Comparison of ENCODE assay signal across 21 cellular contexts in the genomic region with DNA sequence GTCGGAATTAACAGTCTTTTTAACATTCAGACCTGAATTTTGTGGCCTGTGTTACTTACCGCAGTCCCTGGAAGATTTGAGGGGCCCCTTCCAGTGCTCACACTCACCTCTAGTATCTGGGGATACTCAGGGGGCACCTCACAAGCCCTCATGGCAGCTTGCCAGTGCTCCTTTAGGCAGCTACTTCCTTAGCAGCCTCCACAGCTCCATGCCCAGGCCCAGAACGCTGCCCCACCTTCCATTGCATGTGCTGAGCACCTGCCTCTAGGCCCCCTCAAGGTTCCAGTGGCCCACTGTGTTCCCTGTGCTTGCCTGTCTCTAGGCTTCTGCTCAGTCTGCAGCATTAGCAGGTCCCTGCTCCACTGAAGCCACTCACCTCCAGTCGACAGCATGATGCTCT. TPM values are rescaled to one million over a fixed set of nuclear protein-coding genes. Genes with fewer than 3 reads are reported as not detected.
DNase-seq lines count a peak whose midpoint lies in the region; ATAC-seq, FAIRE-seq and TF ChIP-seq lines count a peak whose summit lies in the region.
"Had no signal": no experiment of that assay in that cellular context is flagged by ENCODE, and none has a peak within 500 bp of the region (broad histone marks: within the 10 kb centered on the region; RNA-seq: fewer than 3 reads in every experiment).

No MANE protein-coding gene starts in this region.

- H3K79me2 ChIP-seq in keratinocyte (ENCODE audit: control insufficient read depth, insufficient read depth, low read length): no peaks in the 10 kb centered on the region

- H3K4me2 ChIP-seq in keratinocyte (ENCODE audit: control insufficient read depth, extremely low read depth, insufficient read depth, low read depth, low read length): no peak overlapping the region
- H3K4me2 ChIP-seq: GM23338 had no signal

- H3K27ac Mint-ChIP-seq in type B pancreatic cell: no peak overlapping the region
- H3K27ac Mint-ChIP-seq: CD4-positive, alpha-beta memory T cell; GM23338 had no signal

- no peaks in the 10 kb centered on the region for H3K27me3 ChIP-seq in RWPE2 (ENCODE audit: insufficient read depth, poor library complexity, severe bottlenecking)
- no peaks in the 10 kb centered on the region for H3K27me3 ChIP-seq in keratinocyte (ENCODE audit: control insufficient read depth, extremely low read depth, insufficient read depth, low read length)

- intact Hi-C loops in sciatic nerve (cut with DNase I): no loop called here

- TF ChIP-seq CTCF in RWPE2 (IDR thresholded peaks at IDR 0.05; ENCODE audit: poor library complexity, severe bottlenecking) (no peak), keratinocyte (optimal IDR thresholded peaks at IDR 0.05 in 1 of 3, IDR thresholded peaks at IDR 0.05 in 1 of 3, conservative IDR thresholded peaks at IDR 0.05 in 1 of 3; ENCODE audit: extremely low read depth in 1 of 3, insufficient read depth in 2 of 3, low read length in 3 of 3) (no peak), type B pancreatic cell (conservative IDR thresholded peaks at IDR 0.05) (no peak)

- no peak overlapping the region for H3K4me3 ChIP-seq in RWPE2 (ENCODE audit: severe bottlenecking)
- H3K4me3 ChIP-seq in keratinocyte (ENCODE audit: control insufficient read depth in 2 of 3, extremely low read depth in 1 of 3, insufficient read depth in 2 of 3, low read depth in 1 of 3, low read length in 3 of 3): no peak overlapping the region
- H3K4me3 ChIP-seq: GM23338, HAP-1 had no signal

- H3K27ac ChIP-seq in RWPE2 (ENCODE audit: poor library complexity, severe bottlenecking) (peak overlapping the region; percentile 89), epithelial cell of prostate (peak overlapping the region; percentile 91), keratinocyte (ENCODE audit: control insufficient read depth, insufficient read depth, low read length) (peak overlapping the region; percentile 93)

- H3K36me3 Mint-ChIP-seq in type B pancreatic cell: no peaks in the 10 kb centered on the region

- H3K4me3 Mint-ChIP-seq in type B pancreatic cell: no peak overlapping the region
- H3K4me3 Mint-ChIP-seq: CD4-positive, alpha-beta memory T cell; GM23338; HFFc6 had no signal

- H3K9me1 ChIP-seq in keratinocyte (ENCODE audit: control insufficient read depth, extremely low read depth, insufficient read depth, low read length): no peaks in the 10 kb centered on the region

- H3K9me3 ChIP-seq in RWPE2 (ENCODE audit: severe bottlenecking) (peaks cover 18% of the 10 kb centered on the region), keratinocyte (ENCODE audit: control insufficient read depth, low read depth, low read length) (peaks cover 15% of the 10 kb centered on the region)

- no peak overlapping the region for H2AFZ ChIP-seq in keratinocyte (ENCODE audit: control insufficient read depth, low read length)
- H2AFZ ChIP-seq: GM23338 had no signal

- no peak for FAIRE-seq in keratinocyte (lab: Jason Lieb, UNC)
- FAIRE-seq: GM12891, H54 had no signal

- H3K9ac ChIP-seq in keratinocyte (ENCODE audit: control insufficient read depth, extremely low read depth, insufficient read depth, low read length): no peak overlapping the region

- H3K4me1 Mint-ChIP-seq in type B pancreatic cell (ENCODE audit: unreplicated experiment): no peaks in the 10 kb centered on the region
- H3K4me1 Mint-ChIP-seq: GM23338 had no signal

- H3K36me3 ChIP-seq in RWPE2 (ENCODE audit: low read depth): no peaks in the 10 kb centered on the region
- no peaks in the 10 kb centered on the region for H3K36me3 ChIP-seq in keratinocyte (ENCODE audit: control insufficient read depth in 2 of 2, extremely low read depth in 1 of 2, insufficient read depth in 2 of 2, low read length in 2 of 2)
- H3K36me3 ChIP-seq: HAP-1 had no signal

- H3K27me3 Mint-ChIP-seq in type B pancreatic cell: no peaks in the 10 kb centered on the region

- dilution Hi-C loops in keratinocyte (cut with MboI; ENCODE audit: extremely low pct_ligation_motif_present, low sequenced_read_pairs): no loop called here

- peaks cover 12% of the 10 kb centered on the region for H3K4me1 ChIP-seq in RWPE2 (ENCODE audit: insufficient read depth, poor library complexity, severe bottlenecking)
- peaks cover 24% of the 10 kb centered on the region for H3K4me1 ChIP-seq in keratinocyte (ENCODE audit: control insufficient read depth, extremely low read depth, insufficient read depth, low read length)
- H3K4me1 ChIP-seq: HAP-1 had no signal

- ATAC-seq in RWPE2 (ENCODE audit: low read depth): no peak
- ATAC-seq in sciatic nerve: peak; percentile 15
- ATAC-seq: GM23338 had no signal

- no peaks in the 10 kb centered on the region for H4K20me1 ChIP-seq in keratinocyte (ENCODE audit: control insufficient read depth, extremely low read depth, insufficient read depth, low read length)

- DNase-seq in RWPE2 (ENCODE audit: low spot score) (no peak), epithelial cell of prostate (ENCODE audit: low read depth, low spot score) (no peak), keratinocyte (ENCODE audit: low read depth, low spot score) (no peak), sciatic nerve (ENCODE audit: low spot score) (no peak), type B pancreatic cell (ENCODE audit: extremely low spot score, unreplicated experiment) (no peak), RKO (ENCODE audit: low spot score) (no peak)
- DNase-seq in activated CD4-positive, alpha-beta T cell treated with anti-CD3 and anti-CD28 coated beads, Interleukin-2, amount 50 U/mL, for 1 hour: no peak
- DNase-seq: C1 segment of cervical spinal cord; Calu3; CD4-positive, alpha-beta memory T cell; COR-L47; DMS53; DMS79 treated with DMSO at 0.1 percent for 48 hours; GF-D8; HFFc6 had no signal

- peaks cover 9% of the 10 kb centered on the region for H3K9me3 Mint-ChIP-seq in type B pancreatic cell

RNA-seq across cellular contexts. Expression of gene PLA2R1, which starts 30.0 kb away (rescaled TPM):
- polyA plus RNA-seq in keratinocyte: 7.6 to 13.2 TPM (median 12.3 TPM) in 3 replicates
- polyA plus RNA-seq in keratinocyte (2011; ENCODE audit: low read depth): 9.3 TPM
- 2.8 and 4.1 TPM in 2 replicates for polyA plus RNA-seq in keratinocyte (2011; cell fraction: cytosol; rRNA removed)
- 19.0 and 20.2 TPM in 2 replicates for polyA plus RNA-seq in keratinocyte (2011; cell fraction: nucleus; rRNA removed)
- polyA plus RNA-seq in keratinocyte (2012; ENCODE audit: low replicate concordance): 6.6 and 8.5 TPM in 2 replicates
- 1.7 to 15.0 TPM (median 13.4 TPM) in 3 replicates for polyA minus RNA-seq in keratinocyte
- 6.1 TPM for polyA minus RNA-seq in keratinocyte (2011; cell fraction: cytosol; rRNA and poly(A)+ RNA removed)
- polyA minus RNA-seq in keratinocyte (2011; cell fraction: nucleus; rRNA and poly(A)+ RNA removed): 14.7 and 37.3 TPM in 2 replicates
- total RNA-seq in sciatic nerve (31.6 TPM), type B pancreatic cell (ENCODE audit: low replicate concordance) (3.0 and 3.6 TPM in 2 replicates)
- total RNA-seq: A673; CD4-positive, alpha-beta memory T cell; G401 had no signal
- polyA plus RNA-seq: CD4-positive, alpha-beta memory T cell had no signal
